In genomic region chr19:41641879-41642485, GRCh38 we compare ENCODE assay signal across 8 cellular contexts. TPM values are rescaled to one million over a fixed set of nuclear protein-coding genes. Genes with fewer than 3 reads are reported as not detected.
DNase-seq lines count a peak whose midpoint lies in the region; ATAC-seq and TF ChIP-seq lines count a peak whose summit lies in the region.

No MANE protein-coding gene starts in this region.

- no peaks in the 10 kb centered on the region for H3K27me3 ChIP-seq in ascending aorta

- H3K27ac ChIP-seq in ascending aorta, result no peak overlapping the region

- H3K36me3 ChIP-seq in ascending aorta, result no peaks in the 10 kb centered on the region

- intact Hi-C loops in ascending aorta (cut with DNase I), result no loop called here

- H3K9me3 ChIP-seq in ascending aorta, result no peaks in the 10 kb centered on the region

- DNase-seq in GDM1 (lab: John Stamatoyannopoulos, UW) (peak; percentile 43), NAMALWA (ENCODE audit: low spot score) (peak; percentile 74), T-helper 2 cell (peak in 4 of 5 experiments; percentile 37 to 54 (median 48)), ascending aorta (ENCODE audit: low spot score in 2 of 2) (no peak), hypothalamus (lab: John Stamatoyannopoulos, UW) (peak in 37 of 51 donors; percentile 1 to 84 (median 33))
- DNase-seq in stimulated activated CD4-positive, alpha-beta T cell treated with anti-CD3 and anti-CD28 coated beads, Interleukin-15, amount 100 ng/mL, for 24 hours, result peak; percentile 77

- H3K4me3 ChIP-seq in ascending aorta, result no peak overlapping the region

- peak; percentile 33 to 52 (median 46) for TF ChIP-seq CTCF in ascending aorta (IDR thresholded peaks at IDR 0.05)

- H3K4me1 ChIP-seq in ascending aorta, result no peaks in the 10 kb centered on the region

- no peak for ATAC-seq in HG02798 (IDR thresholded peaks at IDR 0.05; ENCODE audit: poor library complexity, unreplicated experiment)
- no peak for ATAC-seq in GM18858 (IDR thresholded peaks at IDR 0.05; ENCODE audit: unreplicated experiment)

RNA-seq across cellular contexts. Expression of gene CEACAM4, which starts 15.1 kb away (rescaled TPM):
- total RNA-seq in ascending aorta, result not detected

RNA-seq across cellular contexts. Expression of gene CEACAM7, which starts 46.1 kb away (rescaled TPM):
- total RNA-seq in ascending aorta, result not detected

Comparison
In these comparisons a context has a peak if more than half of its experiments do, and no peak if none do; other contexts are left out.
1. DNase-seq: peak in GDM1 (single experiment), NAMALWA (single experiment), T-helper 2 cell (4 of 5), hypothalamus (37 of 51) and stimulated activated CD4-positive, alpha-beta T cell treated with anti-CD3 and anti-CD28 coated beads, Interleukin-15, amount 100 ng/mL, for 24 hours (single experiment); none in ascending aorta (0 of 2).